Comparison of ENCODE assay signal across 8 cellular contexts in the genomic region with DNA sequence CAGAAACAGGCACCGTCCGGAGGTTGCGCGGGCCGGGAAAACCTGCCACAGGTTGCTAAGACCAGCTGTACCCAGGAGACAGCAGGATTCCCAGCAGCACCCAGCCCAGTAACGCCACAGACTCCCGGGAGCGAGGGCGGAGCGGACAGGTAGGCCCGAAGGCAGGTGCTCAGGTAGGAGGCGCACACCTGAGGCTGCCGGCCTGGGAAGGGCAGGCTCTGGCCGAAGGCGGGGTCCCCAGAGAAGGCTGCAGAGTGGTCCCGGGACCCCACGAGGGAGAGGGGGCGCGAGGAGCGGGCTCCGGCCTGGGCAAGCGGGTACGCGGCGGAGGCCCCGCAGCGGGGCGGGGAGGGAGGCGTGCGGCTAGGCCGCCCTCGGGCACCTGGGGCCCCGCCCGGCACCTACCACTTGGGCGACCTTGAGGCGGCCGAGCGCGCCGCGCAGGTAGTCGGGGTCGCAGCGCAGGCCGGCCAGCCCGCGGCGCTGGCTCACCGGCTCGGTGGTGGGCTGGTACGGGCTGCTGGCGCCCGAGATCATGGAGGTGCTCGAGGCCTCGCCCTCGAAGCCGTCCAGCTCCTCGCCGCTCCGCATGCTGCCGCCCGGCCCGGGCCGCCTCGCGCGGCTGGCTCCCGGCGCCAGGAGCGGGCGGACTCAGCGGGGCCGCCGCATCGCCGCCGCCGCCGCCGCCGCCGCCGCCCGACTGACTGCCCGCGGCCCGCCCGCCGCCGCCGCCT.
DNase-seq lines count a peak whose midpoint lies in the region; ATAC-seq lines count a peak whose summit lies in the region.

No MANE protein-coding gene starts in this region.

- DNase-seq in NCI-H1694 treated with DMSO at 0.1 percent for 48 hours (lab: John Stamatoyannopoulos, UW) (peak; percentile 29), NCI-H1694 (lab: John Stamatoyannopoulos, UW) (no peak), NCI-H2171 treated with DMSO at 0.1 percent for 48 hours (lab: John Stamatoyannopoulos, UW) (peak; percentile 41), astrocyte of the hippocampus (ENCODE audit: low read depth, low spot score) (peak; percentile 39), iPS-NIHi7 (ENCODE audit: extremely low spot score) (peak; percentile 45), cerebellar cortex (ENCODE audit: low spot score) (no peak)
- DNase-seq in stimulated activated CD4-positive, alpha-beta T cell treated with anti-CD3 and anti-CD28 coated beads, Interleukin-4, amount 100 ng/mL, for 4 hours: peak; percentile 2 to 11

- ATAC-seq in HG02678 (IDR thresholded peaks at IDR 0.05; ENCODE audit: unreplicated experiment): peak; percentile 49

Comparison
In these comparisons a context has a peak if more than half of its experiments do, and no peak if none do; other contexts are left out.
1. DNase-seq: peak in NCI-H1694 treated with DMSO at 0.1 percent for 48 hours (single experiment), NCI-H2171 treated with DMSO at 0.1 percent for 48 hours (single experiment), astrocyte of the hippocampus (single experiment), iPS-NIHi7 (single experiment) and stimulated activated CD4-positive, alpha-beta T cell treated with anti-CD3 and anti-CD28 coated beads, Interleukin-4, amount 100 ng/mL, for 4 hours (2 of 2); none in NCI-H1694 (single experiment) and cerebellar cortex (single experiment).